13 cellular contexts compared by ENCODE assay signal in genomic region chr10:122127943-122128342, GRCh38.
DNase-seq lines count a peak whose midpoint lies in the region; ATAC-seq and TF ChIP-seq lines count a peak whose summit lies in the region.
"Had no signal": no experiment of that assay in that cellular context is flagged by ENCODE, and none has a peak within 500 bp of the region (broad histone marks: within the 10 kb centered on the region; RNA-seq: fewer than 3 reads in every experiment).

No MANE protein-coding gene starts in this region.

- no peaks in the 10 kb centered on the region for H3K9me3 Mint-ChIP-seq in endodermal cell
- no peaks in the 10 kb centered on the region for H3K9me3 Mint-ChIP-seq in activated naive CD4-positive, alpha-beta T cell treated with anti-CD3 and anti-CD28 coated beads for 36 hours
- H3K9me3 Mint-ChIP-seq: activated CD4-positive, alpha-beta T cell treated with anti-CD3 and anti-CD28 coated beads, Interleukin-2, amount 10 ng/mL, durations not matched to agents 24 days and 14 days; activated naive CD8-positive, alpha-beta T cell treated with anti-CD3 and anti-CD28 coated beads, Interleukin-2, amount 10 ng/mL, durations not matched to agents 7 days and 5 days; natural killer cell treated with Interleukin-12 subunit alpha and Interleukin-12 subunit beta and Interleukin-15 and Interleukin-18, amount 100 ng/mL, for 72 hours had no signal

- H3K4me3 ChIP-seq in endodermal cell (ENCODE audit: low read length) (no peak overlapping the region), mucosa of stomach (ENCODE audit: low read length) (no peak overlapping the region), upper lobe of right lung (peak overlapping the region; percentile 50)

- 83 to 95% methylated on average over 7 to 8 of the region's 8 CpGs for WGBS in endodermal cell (ENCODE audit: insufficient coverage in 1 of 2, insufficient read length in 1 of 2), 2 experiments

- peaks cover 11% of the 10 kb centered on the region for H3K36me3 Mint-ChIP-seq in endodermal cell (ENCODE audit: low read depth)
- no peaks in the 10 kb centered on the region for H3K36me3 Mint-ChIP-seq in activated naive CD4-positive, alpha-beta T cell treated with anti-CD3 and anti-CD28 coated beads for 36 hours (ENCODE audit: low read depth)
- H3K36me3 Mint-ChIP-seq: activated naive CD8-positive, alpha-beta T cell treated with anti-CD3 and anti-CD28 coated beads, Interleukin-2, amount 10 ng/mL, durations not matched to agents 7 days and 5 days; natural killer cell treated with Interleukin-12 subunit alpha and Interleukin-12 subunit beta and Interleukin-15 and Interleukin-18, amount 100 ng/mL, for 72 hours had no signal

- H3K4me1 ChIP-seq in endodermal cell (ENCODE audit: control insufficient read depth, insufficient read depth, low read length) (no peaks in the 10 kb centered on the region), mucosa of stomach (ENCODE audit: control insufficient read depth, insufficient read depth, low read length) (peaks cover 22% of the 10 kb centered on the region), upper lobe of right lung (peaks cover 13% of the 10 kb centered on the region)

- CTCF ChIA-PET in activated naive CD4-positive, alpha-beta T cell treated with anti-CD3 and anti-CD28 coated beads for 36 hours (lab: Charles Lee) = interaction anchor here (0.7 kb wide), 1 partner anchor 140 kb away, joined by 3 read pairs; no protein-coding TSS in a partner anchor

- peaks cover 14% of the 10 kb centered on the region for H3K4me1 Mint-ChIP-seq in endodermal cell
- no peaks in the 10 kb centered on the region for H3K4me1 Mint-ChIP-seq in activated naive CD4-positive, alpha-beta T cell treated with anti-CD3 and anti-CD28 coated beads for 36 hours (ENCODE audit: low read depth)
- H3K4me1 Mint-ChIP-seq: activated CD4-positive, alpha-beta T cell treated with anti-CD3 and anti-CD28 coated beads, Interleukin-2, amount 10 ng/mL, durations not matched to agents 24 days and 14 days; activated naive CD8-positive, alpha-beta T cell treated with anti-CD3 and anti-CD28 coated beads, Interleukin-2, amount 10 ng/mL, durations not matched to agents 7 days and 5 days had no signal

- H3K27ac Mint-ChIP-seq in endodermal cell = peak overlapping the region; percentile 7
- no peak overlapping the region for H3K27ac Mint-ChIP-seq in activated naive CD4-positive, alpha-beta T cell treated with anti-CD3 and anti-CD28 coated beads for 36 hours
- H3K27ac Mint-ChIP-seq: activated CD4-positive, alpha-beta T cell treated with anti-CD3 and anti-CD28 coated beads, Interleukin-2, amount 10 ng/mL, durations not matched to agents 24 days and 14 days; activated naive CD8-positive, alpha-beta T cell treated with anti-CD3 and anti-CD28 coated beads, Interleukin-2, amount 10 ng/mL, durations not matched to agents 7 days and 5 days; natural killer cell treated with Interleukin-12 subunit alpha and Interleukin-12 subunit beta and Interleukin-15 and Interleukin-18, amount 100 ng/mL, for 72 hours had no signal

- H3K9me3 ChIP-seq in endodermal cell (ENCODE audit: control insufficient read depth, low read length) (peaks cover 7% of the 10 kb centered on the region), mucosa of stomach (ENCODE audit: control insufficient read depth, low read length) (no peaks in the 10 kb centered on the region), upper lobe of right lung (no peaks in the 10 kb centered on the region)

- TF ChIP-seq CTCF in endodermal cell (conservative IDR thresholded peaks at IDR 0.05) (no peak), upper lobe of right lung (IDR thresholded peaks at IDR 0.05) (no peak)

- H3K9ac ChIP-seq in endodermal cell (ENCODE audit: extremely low read depth, low read length, poor library complexity, severe bottlenecking) (no peak overlapping the region), mucosa of stomach (ENCODE audit: low read length) (peak overlapping the region; percentile 3)

- H3K36me3 ChIP-seq in endodermal cell (ENCODE audit: control insufficient read depth, insufficient read depth, low read length) (no peaks in the 10 kb centered on the region), mucosa of stomach (ENCODE audit: control insufficient read depth, insufficient read depth, low read length) (no peaks in the 10 kb centered on the region), upper lobe of right lung (no peaks in the 10 kb centered on the region)

- ATAC-seq in upper lobe of right lung = peak; percentile 57
- ATAC-seq: natural killer cell treated with Interleukin-12 subunit alpha and Interleukin-12 subunit beta and Interleukin-15 and Interleukin-18, amount 100 ng/mL, for 72 hours had no signal

- intact Hi-C loops in upper lobe of right lung (cut with DNase I) = no loop called here
- intact Hi-C loops in activated naive CD4-positive, alpha-beta T cell treated with anti-CD3 and anti-CD28 coated beads for 36 hours (cut with micrococcal nuclease) = no loop called here

- H3K27ac ChIP-seq in endodermal cell (ENCODE audit: low read depth, low read length) (no peak overlapping the region), upper lobe of right lung (peak overlapping the region; percentile 85)
- H3K27ac ChIP-seq: 22Rv1 had no signal

- H3K27me3 ChIP-seq in endodermal cell (ENCODE audit: control insufficient read depth, insufficient read depth, low read length, poor library complexity, severe bottlenecking) = no peaks in the 10 kb centered on the region
- H3K27me3 ChIP-seq in mucosa of stomach (ENCODE audit: control insufficient read depth, insufficient read depth, low read length) = no peaks in the 10 kb centered on the region
- no peaks in the 10 kb centered on the region for H3K27me3 ChIP-seq in upper lobe of right lung

- H3K27me3 Mint-ChIP-seq in endodermal cell (ENCODE audit: insufficient read depth) = no peaks in the 10 kb centered on the region
- H3K27me3 Mint-ChIP-seq in activated naive CD4-positive, alpha-beta T cell treated with anti-CD3 and anti-CD28 coated beads for 36 hours (ENCODE audit: low read depth) = peaks cover 10% of the 10 kb centered on the region
- H3K27me3 Mint-ChIP-seq: activated CD4-positive, alpha-beta T cell treated with anti-CD3 and anti-CD28 coated beads, Interleukin-2, amount 10 ng/mL, durations not matched to agents 24 days and 14 days; activated naive CD8-positive, alpha-beta T cell treated with anti-CD3 and anti-CD28 coated beads, Interleukin-2, amount 10 ng/mL, durations not matched to agents 7 days and 5 days had no signal

- peak; percentile 17 for DNase-seq in DMS 273 (lab: John Stamatoyannopoulos, UW; ENCODE audit: unreplicated experiment)
- DNase-seq in DMS 273 treated with DMSO at 0.1 percent for 48 hours (lab: John Stamatoyannopoulos, UW) = no peak
- peak; percentile 67 for DNase-seq in endodermal cell
- DNase-seq in upper lobe of right lung = no peak
- DNase-seq in activated naive CD4-positive, alpha-beta T cell treated with anti-CD3 and anti-CD28 coated beads for 36 hours = no peak
- no peak for DNase-seq in cerebellar nuclear complex (lab: John Stamatoyannopoulos, UW)
- no peak for DNase-seq in epidermal melanocyte (ENCODE audit: insufficient read length, low spot score)
- DNase-seq: activated CD4-positive, alpha-beta T cell treated with anti-CD3 and anti-CD28 coated beads, Interleukin-2, amount 10 ng/mL, durations not matched to agents 24 days and 14 days; activated naive CD8-positive, alpha-beta T cell treated with anti-CD3 and anti-CD28 coated beads, Interleukin-2, amount 10 ng/mL, durations not matched to agents 7 days and 5 days; NCI-H1092 had no signal

- H3K4me3 Mint-ChIP-seq in endodermal cell = no peak overlapping the region
- no peak overlapping the region for H3K4me3 Mint-ChIP-seq in activated naive CD4-positive, alpha-beta T cell treated with anti-CD3 and anti-CD28 coated beads for 36 hours
- H3K4me3 Mint-ChIP-seq: activated CD4-positive, alpha-beta T cell treated with anti-CD3 and anti-CD28 coated beads, Interleukin-2, amount 10 ng/mL, durations not matched to agents 24 days and 14 days; activated naive CD8-positive, alpha-beta T cell treated with anti-CD3 and anti-CD28 coated beads, Interleukin-2, amount 10 ng/mL, durations not matched to agents 7 days and 5 days; natural killer cell treated with Interleukin-12 subunit alpha and Interleukin-12 subunit beta and Interleukin-15 and Interleukin-18, amount 100 ng/mL, for 72 hours had no signal

Comparison
In these comparisons a context has a peak if more than half of its experiments do, and no peak if none do; other contexts are left out.
1. DNase-seq: peak in DMS 273 (single experiment) and endodermal cell (single experiment); none in DMS 273 treated with DMSO at 0.1 percent for 48 hours (single experiment), upper lobe of right lung (single experiment), activated naive CD4-positive, alpha-beta T cell treated with anti-CD3 and anti-CD28 coated beads for 36 hours (single experiment), cerebellar nuclear complex (0 of 2) and epidermal melanocyte (single experiment).